Comparison of ENCODE assay signal across 8 cellular contexts in the genomic region with DNA sequence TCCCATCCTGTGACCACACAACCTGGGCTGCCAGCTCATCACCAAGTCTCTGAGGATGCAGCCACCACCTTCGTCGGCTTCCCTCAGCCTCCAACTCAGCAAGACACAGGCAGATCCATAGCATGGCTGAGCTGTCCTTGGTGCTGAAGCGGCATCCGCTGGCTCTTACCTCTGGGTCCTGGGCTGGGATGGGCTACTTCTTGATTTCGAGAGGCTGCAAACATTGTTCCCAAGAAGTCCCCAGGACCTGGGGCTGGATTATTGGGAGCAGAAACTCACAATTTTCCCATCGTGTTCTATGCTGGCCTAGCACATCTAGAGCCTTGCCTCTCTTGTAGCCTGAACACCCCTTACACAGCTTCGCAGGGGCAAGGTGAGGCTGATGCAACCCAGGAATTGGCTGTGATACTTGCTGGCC. TPM values are rescaled to one million over a fixed set of nuclear protein-coding genes. Genes with fewer than 3 reads are reported as not detected.
A peak's percentile ranks its signal among the peaks of the same experiment; 100 is the strongest.
DNase-seq lines count a peak whose midpoint lies in the region; ATAC-seq, FAIRE-seq and TF ChIP-seq lines count a peak whose summit lies in the region.

No MANE protein-coding gene starts in this region.

- no peak overlapping the region for H3K27ac ChIP-seq in keratinocyte (ENCODE audit: control insufficient read depth, insufficient read depth, low read length)

- H3K9me3 Mint-ChIP-seq in activated naive CD8-positive, alpha-beta T cell treated with anti-CD3 and anti-CD28 coated beads for 36 hours, result no peaks in the 10 kb centered on the region
- no peaks in the 10 kb centered on the region for H3K9me3 Mint-ChIP-seq in chondrocyte (ENCODE audit: low read depth)

- H3K9ac ChIP-seq in keratinocyte (ENCODE audit: control insufficient read depth, extremely low read depth, insufficient read depth, low read length), result no peak overlapping the region

- peaks cover 53% of the 10 kb centered on the region for H3K27me3 Mint-ChIP-seq in activated naive CD8-positive, alpha-beta T cell treated with anti-CD3 and anti-CD28 coated beads for 36 hours
- H3K27me3 Mint-ChIP-seq in chondrocyte (ENCODE audit: low read depth), result peaks cover 74% of the 10 kb centered on the region

- H3K27me3 ChIP-seq in keratinocyte (ENCODE audit: control insufficient read depth, extremely low read depth, insufficient read depth, low read length), result peaks cover 16% of the 10 kb centered on the region

- no peak overlapping the region for H2AFZ ChIP-seq in keratinocyte (ENCODE audit: control insufficient read depth, low read length)

- CTCF ChIA-PET in AG04449 (lab: Yijun Ruan, JAX), result interaction anchor here (1.0 kb wide), 1 partner anchor 191 kb away, joined by 4 read pairs; no protein-coding TSS in a partner anchor

- DNase-seq in AG04449 (ENCODE audit: low read depth, low spot score), result peak; percentile 5
- peak; percentile 49 for DNase-seq in HT1080 (ENCODE audit: low read depth)
- peak; percentile 14 for DNase-seq in activated naive CD8-positive, alpha-beta T cell treated with anti-CD3 and anti-CD28 coated beads for 36 hours
- DNase-seq in keratinocyte (ENCODE audit: low read depth, low spot score), result peak; percentile 5
- DNase-seq in chondrocyte (ENCODE audit: low spot score), result no peak
- no peak for DNase-seq in occipital lobe (lab: John Stamatoyannopoulos, UW)
- no peak for DNase-seq in NCI-H1092 treated with DMSO at 0.1 percent for 48 hours (lab: John Stamatoyannopoulos, UW)

- no peak overlapping the region for H3K4me2 ChIP-seq in keratinocyte (ENCODE audit: control insufficient read depth, extremely low read depth, insufficient read depth, low read depth, low read length)

- POLR2A ChIA-PET in AG04449 (lab: Yijun Ruan, JAX), result no interaction called here

- H4K20me1 ChIP-seq in keratinocyte (ENCODE audit: control insufficient read depth, extremely low read depth, insufficient read depth, low read length), result peaks cover 2% of the 10 kb centered on the region

- peak; percentile 41 for FAIRE-seq in keratinocyte (lab: Jason Lieb, UNC)

- ATAC-seq in HG02852 (IDR thresholded peaks at IDR 0.05; ENCODE audit: unreplicated experiment), result no peak

- dilution Hi-C loops in keratinocyte (cut with MboI; ENCODE audit: extremely low pct_ligation_motif_present, low sequenced_read_pairs), result no loop called here

- H3K36me3 Mint-ChIP-seq in activated naive CD8-positive, alpha-beta T cell treated with anti-CD3 and anti-CD28 coated beads for 36 hours, result no peaks in the 10 kb centered on the region
- H3K36me3 Mint-ChIP-seq in chondrocyte (ENCODE audit: low read depth), result no peaks in the 10 kb centered on the region

- no peak overlapping the region for H3K4me3 ChIP-seq in AG04449 (ENCODE audit: low read depth, low read length)
- H3K4me3 ChIP-seq in keratinocyte (ENCODE audit: control insufficient read depth in 2 of 3, extremely low read depth in 1 of 3, insufficient read depth in 2 of 3, low read depth in 1 of 3, low read length in 3 of 3), result no peak overlapping the region

- no peak overlapping the region for H3K4me3 Mint-ChIP-seq in activated naive CD8-positive, alpha-beta T cell treated with anti-CD3 and anti-CD28 coated beads for 36 hours
- no peak overlapping the region for H3K4me3 Mint-ChIP-seq in chondrocyte (ENCODE audit: unreplicated experiment)

- H3K4me1 ChIP-seq in keratinocyte (ENCODE audit: control insufficient read depth, extremely low read depth, insufficient read depth, low read length), result no peaks in the 10 kb centered on the region

- no peaks in the 10 kb centered on the region for H3K36me3 ChIP-seq in keratinocyte (ENCODE audit: control insufficient read depth in 2 of 2, extremely low read depth in 1 of 2, insufficient read depth in 2 of 2, low read length in 2 of 2)

- no peaks in the 10 kb centered on the region for H3K79me2 ChIP-seq in keratinocyte (ENCODE audit: control insufficient read depth, insufficient read depth, low read length)

- no peak overlapping the region for H3K27ac Mint-ChIP-seq in activated naive CD8-positive, alpha-beta T cell treated with anti-CD3 and anti-CD28 coated beads for 36 hours
- H3K27ac Mint-ChIP-seq in chondrocyte (ENCODE audit: unreplicated experiment), result no peak overlapping the region

- no peaks in the 10 kb centered on the region for H3K9me3 ChIP-seq in keratinocyte (ENCODE audit: control insufficient read depth, low read depth, low read length)

- TF ChIP-seq CTCF in AG04449 (IDR thresholded peaks at IDR 0.05; ENCODE audit: insufficient read depth, low read length, missing control alignments) (no peak), keratinocyte (optimal IDR thresholded peaks at IDR 0.05 in 1 of 3, IDR thresholded peaks at IDR 0.05 in 1 of 3, conservative IDR thresholded peaks at IDR 0.05 in 1 of 3; ENCODE audit: extremely low read depth in 1 of 3, insufficient read depth in 2 of 3, low read length in 3 of 3) (no peak), chondrocyte (IDR thresholded peaks at IDR 0.05) (no peak)

- H3K9me1 ChIP-seq in keratinocyte (ENCODE audit: control insufficient read depth, extremely low read depth, insufficient read depth, low read length), result no peaks in the 10 kb centered on the region

- no peaks in the 10 kb centered on the region for H3K4me1 Mint-ChIP-seq in activated naive CD8-positive, alpha-beta T cell treated with anti-CD3 and anti-CD28 coated beads for 36 hours
- no peaks in the 10 kb centered on the region for H3K4me1 Mint-ChIP-seq in chondrocyte (ENCODE audit: low read depth)

RNA-seq across cellular contexts. Expression of gene C1QA, which starts 24.9 kb away (rescaled TPM):
- total RNA-seq in HT1080 (2014; rRNA removed; shearing (Covaris generic)), result not detected in 2 replicates
- not detected in 2 replicates for polyA plus RNA-seq in HT1080 (2015; cell fraction: cytosol; rRNA removed)
- polyA plus RNA-seq in HT1080 (2015; cell fraction: nucleus; rRNA removed), result not detected in 2 replicates
- not detected for total RNA-seq in activated naive CD8-positive, alpha-beta T cell treated with anti-CD3 and anti-CD28 coated beads for 36 hours
- polyA plus RNA-seq in keratinocyte, result not detected in 3 replicates
- polyA plus RNA-seq in keratinocyte (2011; ENCODE audit: low read depth), result not detected
- polyA plus RNA-seq in keratinocyte (2011; cell fraction: cytosol; rRNA removed), result not detected in 2 replicates
- not detected in 2 replicates for polyA plus RNA-seq in keratinocyte (2011; cell fraction: nucleus; rRNA removed)
- polyA plus RNA-seq in keratinocyte (2012; ENCODE audit: low replicate concordance), result not detected in 2 replicates
- not detected in 3 replicates for polyA minus RNA-seq in keratinocyte
- polyA minus RNA-seq in keratinocyte (2011; cell fraction: cytosol; rRNA and poly(A)+ RNA removed), result not detected
- not detected in 2 replicates for polyA minus RNA-seq in keratinocyte (2011; cell fraction: nucleus; rRNA and poly(A)+ RNA removed)
- total RNA-seq in chondrocyte (not detected in 3 replicates), occipital lobe (10.9 TPM)

RNA-seq across cellular contexts. Expression of gene C1QC, which starts 31.9 kb away (rescaled TPM):
- not detected in 2 replicates for total RNA-seq in HT1080 (2014; rRNA removed; shearing (Covaris generic))
- polyA plus RNA-seq in HT1080 (2015; cell fraction: cytosol; rRNA removed), result not detected in 2 replicates
- polyA plus RNA-seq in HT1080 (2015; cell fraction: nucleus; rRNA removed), result not detected in 2 replicates
- total RNA-seq in activated naive CD8-positive, alpha-beta T cell treated with anti-CD3 and anti-CD28 coated beads for 36 hours, result not detected
- not detected in 3 replicates for polyA plus RNA-seq in keratinocyte
- not detected for polyA plus RNA-seq in keratinocyte (2011; ENCODE audit: low read depth)
- not detected in 2 replicates for polyA plus RNA-seq in keratinocyte (2011; cell fraction: cytosol; rRNA removed)
- not detected in 2 replicates for polyA plus RNA-seq in keratinocyte (2011; cell fraction: nucleus; rRNA removed)
- not detected in 2 replicates for polyA plus RNA-seq in keratinocyte (2012; ENCODE audit: low replicate concordance)
- not detected in 3 replicates for polyA minus RNA-seq in keratinocyte
- polyA minus RNA-seq in keratinocyte (2011; cell fraction: cytosol; rRNA and poly(A)+ RNA removed), result not detected
- not detected in 2 replicates for polyA minus RNA-seq in keratinocyte (2011; cell fraction: nucleus; rRNA and poly(A)+ RNA removed)
- total RNA-seq in chondrocyte (not detected in 3 replicates), occipital lobe (7.5 TPM)

RNA-seq across cellular contexts. Expression of gene C1QB, which starts 41.5 kb away (rescaled TPM):
- total RNA-seq in HT1080 (2014; rRNA removed; shearing (Covaris generic)), result not detected in 2 replicates
- not detected in 2 replicates for polyA plus RNA-seq in HT1080 (2015; cell fraction: cytosol; rRNA removed)
- not detected in 2 replicates for polyA plus RNA-seq in HT1080 (2015; cell fraction: nucleus; rRNA removed)
- total RNA-seq in activated naive CD8-positive, alpha-beta T cell treated with anti-CD3 and anti-CD28 coated beads for 36 hours, result not detected
- polyA plus RNA-seq in keratinocyte, result not detected in 3 replicates
- not detected for polyA plus RNA-seq in keratinocyte (2011; ENCODE audit: low read depth)
- polyA plus RNA-seq in keratinocyte (2011; cell fraction: cytosol; rRNA removed), result not detected in 2 replicates
- polyA plus RNA-seq in keratinocyte (2011; cell fraction: nucleus; rRNA removed), result not detected in 2 replicates
- polyA plus RNA-seq in keratinocyte (2012; ENCODE audit: low replicate concordance), result not detected in 2 replicates
- polyA minus RNA-seq in keratinocyte, result not detected in 3 replicates
- not detected for polyA minus RNA-seq in keratinocyte (2011; cell fraction: cytosol; rRNA and poly(A)+ RNA removed)
- not detected in 2 replicates for polyA minus RNA-seq in keratinocyte (2011; cell fraction: nucleus; rRNA and poly(A)+ RNA removed)
- total RNA-seq in chondrocyte (not detected in 3 replicates), occipital lobe (4.8 TPM)

RNA-seq across cellular contexts. Expression of gene EPHA8, which starts 48.2 kb away (rescaled TPM):
- total RNA-seq in HT1080 (2014; rRNA removed; shearing (Covaris generic)), result not detected in 2 replicates
- not detected in 2 replicates for polyA plus RNA-seq in HT1080 (2015; cell fraction: cytosol; rRNA removed)
- polyA plus RNA-seq in HT1080 (2015; cell fraction: nucleus; rRNA removed), result not detected in 2 replicates
- not detected for total RNA-seq in activated naive CD8-positive, alpha-beta T cell treated with anti-CD3 and anti-CD28 coated beads for 36 hours
- polyA plus RNA-seq in keratinocyte, result 0.25 to 8.2 TPM (median 1.0 TPM) in 3 replicates
- polyA plus RNA-seq in keratinocyte (2011; ENCODE audit: low read depth), result 0.44 TPM
- 1.3 and 4.9 TPM in 2 replicates for polyA plus RNA-seq in keratinocyte (2011; cell fraction: cytosol; rRNA removed)
- polyA plus RNA-seq in keratinocyte (2011; cell fraction: nucleus; rRNA removed), result 2.2 and 5.1 TPM in 2 replicates
- 0.21 and 2.3 TPM in 2 replicates for polyA plus RNA-seq in keratinocyte (2012; ENCODE audit: low replicate concordance)
- polyA minus RNA-seq in keratinocyte, result 0.16 to 3.9 TPM (median 0.54 TPM) in 3 replicates
- 10.6 TPM for polyA minus RNA-seq in keratinocyte (2011; cell fraction: cytosol; rRNA and poly(A)+ RNA removed)
- polyA minus RNA-seq in keratinocyte (2011; cell fraction: nucleus; rRNA and poly(A)+ RNA removed), result 2.2 and 3.6 TPM in 2 replicates
- total RNA-seq in chondrocyte (0.46 TPM in 1 of 3 replicates, not detected in the others), occipital lobe (0.94 TPM)

Comparison
In these comparisons a context has a peak if more than half of its experiments do, and no peak if none do; other contexts are left out.
1. DNase-seq: peak in AG04449 (single experiment), HT1080 (single experiment), activated naive CD8-positive, alpha-beta T cell treated with anti-CD3 and anti-CD28 coated beads for 36 hours (single experiment) and keratinocyte (single experiment); none in chondrocyte (single experiment), occipital lobe (single experiment) and NCI-H1092 treated with DMSO at 0.1 percent for 48 hours (single experiment).
2. RNA of gene C1QA, which starts 24.9 kb away (total RNA-seq): 10.9 TPM in occipital lobe (single experiment); not detected in HT1080, not detected in activated naive CD8-positive, alpha-beta T cell treated with anti-CD3 and anti-CD28 coated beads for 36 hours and not detected in chondrocyte; every median in the first group is over 10 times any median in the second.